1 cellular context compared by ENCODE assay signal in the genomic region with DNA sequence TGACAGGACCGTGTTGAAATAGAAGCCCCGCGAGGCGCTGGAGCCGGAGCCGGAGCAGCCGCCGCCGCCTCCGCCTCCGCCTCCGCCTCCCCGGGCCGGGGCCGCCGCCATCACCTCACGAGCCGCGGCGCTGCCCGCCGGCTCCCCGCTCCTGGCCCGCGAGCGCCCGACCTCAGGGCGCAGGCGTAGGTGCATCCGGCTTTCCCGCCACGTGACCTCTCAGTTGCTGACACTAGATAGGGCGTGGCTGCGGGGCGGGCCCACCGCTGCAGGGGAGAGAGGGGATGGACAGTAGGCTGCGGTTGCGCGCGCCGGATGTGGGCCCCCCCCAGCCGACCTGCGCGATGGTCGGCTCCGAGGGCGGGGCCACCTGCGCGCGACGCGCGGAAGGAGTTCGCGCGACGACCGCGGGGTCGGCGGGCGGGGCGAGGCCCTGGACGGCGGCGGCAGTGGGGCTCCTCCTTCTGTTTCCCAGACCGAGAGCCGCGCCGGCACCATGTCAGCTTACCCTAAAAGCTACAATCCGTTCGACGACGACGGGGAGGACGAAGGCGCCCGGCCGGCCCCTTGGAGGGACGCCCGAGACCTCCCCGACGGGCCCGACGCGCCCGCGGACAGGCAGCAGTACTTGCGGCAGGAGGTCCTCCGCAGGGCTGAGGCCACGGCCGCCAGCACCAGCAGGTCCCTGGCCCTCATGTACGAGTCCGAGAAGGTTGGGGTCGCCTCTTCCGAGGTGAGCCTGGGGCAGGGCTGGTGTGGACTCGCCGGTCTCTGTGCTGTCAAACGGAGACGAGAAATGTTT.
TF ChIP-seq lines count a peak whose summit lies in the region.

TSS of gene PI4KA (minus strand) at position 197 of the 802 bp plus-strand sequence. CDS start at position 111, 86 bp downstream.
TSS of gene SNAP29 (plus strand) at position 393 of the 802 bp plus-strand sequence. CDS start at position 497, 104 bp downstream.

TF ChIP-seq in SK-N-SH, 30 proteins besides CTCF, POLR2A, EP300 and RAD21 (continued from another document):
- TF ChIP-seq USF1 (IDR thresholded peaks at IDR 0.05; ENCODE audit: borderline replicate concordance, low read depth) = peak; percentile 96
- peak; percentile 25; the same call in 1 of the 2 replicates for TF ChIP-seq TAF1 (IDR thresholded peaks at IDR 0.05; ENCODE audit: borderline replicate concordance, low read depth, low read length)
- no peak for TF ChIP-seq NFIC (IDR thresholded peaks at IDR 0.05; ENCODE audit: borderline replicate concordance)
- no peak for TF ChIP-seq RFX5 (IDR thresholded peaks at IDR 0.05; ENCODE audit: low read length)
- peak; percentile 51 for TF ChIP-seq GABPA (IDR thresholded peaks at IDR 0.05; ENCODE audit: low read depth)
- TF ChIP-seq FOSL2 (IDR thresholded peaks at IDR 0.05; ENCODE audit: borderline replicate concordance, low read depth) = no peak
- TF ChIP-seq USF2 (IDR thresholded peaks at IDR 0.05; ENCODE audit: borderline replicate concordance, low read depth, low read length) = peak; percentile 91
- no peak for TF ChIP-seq EZH2phosphoT487 (IDR thresholded peaks at IDR 0.05; ENCODE audit: borderline replicate concordance, low read depth)
- no peak for TF ChIP-seq RXRA (IDR thresholded peaks at IDR 0.05; ENCODE audit: borderline replicate concordance, low read depth)
- 0 out of 2 replicates have a peak, but pooled peaks have one; percentile 30 for TF ChIP-seq POLR2AphosphoS5 (IDR thresholded peaks at IDR 0.05; ENCODE audit: low read depth, low read length)
- no peak for TF ChIP-seq GATA2 (CRISPR knock-in tag; IDR thresholded peaks at IDR 0.05)
- 0 out of 2 replicates have a peak, but pooled peaks have one; percentile 34 for TF ChIP-seq YY1 (IDR thresholded peaks at IDR 0.05; ENCODE audit: low read depth)
- TF ChIP-seq, protein P1, sequence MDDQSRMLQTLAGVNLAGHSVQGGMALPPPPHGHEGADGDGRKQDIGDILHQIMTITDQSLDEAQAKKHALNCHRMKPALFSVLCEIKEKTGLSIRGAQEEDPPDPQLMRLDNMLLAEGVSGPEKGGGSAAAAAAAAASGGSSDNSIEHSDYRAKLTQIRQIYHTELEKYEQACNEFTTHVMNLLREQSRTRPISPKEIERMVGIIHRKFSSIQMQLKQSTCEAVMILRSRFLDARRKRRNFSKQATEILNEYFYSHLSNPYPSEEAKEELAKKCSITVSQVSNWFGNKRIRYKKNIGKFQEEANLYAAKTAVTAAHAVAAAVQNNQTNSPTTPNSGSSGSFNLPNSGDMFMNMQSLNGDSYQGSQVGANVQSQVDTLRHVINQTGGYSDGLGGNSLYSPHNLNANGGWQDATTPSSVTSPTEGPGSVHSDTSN (IDR thresholded peaks at IDR 0.05) = 0 out of 2 replicates have a peak, but pooled peaks have one; percentile 35
- TF ChIP-seq SMC3 (IDR thresholded peaks at IDR 0.05; ENCODE audit: low read depth, low read length) = no peak
- 0 out of 2 replicates have a peak, but pooled peaks have one; percentile 33 for TF ChIP-seq RCOR1 (IDR thresholded peaks at IDR 0.05; ENCODE audit: low read length)
- TF ChIP-seq SIN3A (IDR thresholded peaks at IDR 0.05; ENCODE audit: borderline replicate concordance, low read depth, low read length) = peak; percentile 23; the same call in 1 of the 2 replicates
- no peak for TF ChIP-seq MEF2A (IDR thresholded peaks at IDR 0.05; ENCODE audit: borderline replicate concordance, low read depth)
- peak; percentile 82 for TF ChIP-seq CHD2 (IDR thresholded peaks at IDR 0.05; ENCODE audit: low read length, partially characterized antibody)
- no peak; the same call in 1 of the 2 replicates for TF ChIP-seq TCF12 (IDR thresholded peaks at IDR 0.05)
- no peak for TF ChIP-seq FOXJ3 (CRISPR knock-in tag; IDR thresholded peaks at IDR 0.05)
